In the genomic region with DNA sequence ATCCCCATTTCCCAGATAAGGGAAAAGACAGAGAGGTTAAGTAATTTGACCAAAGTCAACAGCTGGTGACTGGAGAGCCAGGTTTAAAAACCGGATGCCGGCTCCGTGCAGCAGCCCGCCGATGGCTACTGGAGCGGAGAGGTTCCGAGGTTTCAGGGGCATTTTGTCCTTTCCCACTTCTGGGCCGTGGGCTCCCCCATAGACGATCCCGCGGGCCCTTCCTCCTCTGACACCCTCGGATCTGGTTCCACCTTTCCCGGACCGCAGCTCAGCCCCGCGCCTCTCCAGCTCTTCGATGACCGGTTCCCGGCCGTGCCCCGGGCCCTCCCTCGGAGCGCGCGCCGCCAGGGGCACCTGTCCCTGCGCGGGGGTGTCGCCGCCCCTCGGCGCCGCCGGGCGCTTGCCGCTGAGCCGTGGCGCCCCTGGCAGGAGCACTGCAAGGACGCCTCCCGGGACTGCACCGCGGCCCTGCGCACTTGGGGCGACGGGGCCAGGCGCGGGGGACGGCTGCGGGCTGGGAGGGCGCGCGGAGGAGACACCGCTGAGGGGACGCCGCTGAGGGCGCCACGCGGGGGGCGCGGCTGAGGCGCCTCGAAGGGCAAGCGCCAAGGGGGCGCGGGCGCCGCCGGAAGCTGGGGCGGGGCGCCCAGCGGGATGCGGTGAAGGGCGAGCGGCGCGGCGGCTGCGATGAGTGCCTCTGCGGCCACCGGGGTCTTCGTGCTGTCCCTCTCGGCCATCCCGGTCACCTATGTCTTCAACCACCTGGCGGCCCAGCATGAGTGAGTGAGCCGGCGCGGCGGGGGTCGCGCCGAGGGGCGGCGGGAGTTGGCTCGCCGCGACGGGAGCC, we compare ENCODE assay signal across 8 cellular contexts. TPM values are rescaled to one million over a fixed set of nuclear protein-coding genes. Genes with fewer than 3 reads are reported as not detected.
DNase-seq lines count a peak whose midpoint lies in the region; ATAC-seq and TF ChIP-seq lines count a peak whose summit lies in the region.

A gene (plus strand): TSS at position 652 of the 847 bp plus-strand sequence. CDS start 36 bp downstream, at position 688.

- H3K9me3 Mint-ChIP-seq in activated naive CD8-positive, alpha-beta T cell treated with anti-CD3 and anti-CD28 coated beads, Interleukin-2, amount 10 ng/mL, durations not matched to agents 7 days and 5 days = peaks cover 3% of the 10 kb centered on the region

- H3K9ac ChIP-seq in HUES6 (ENCODE audit: low read length) = peak within 1 kb of the TSS; percentile 16

- TF ChIP-seq EP300 in sigmoid colon (IDR thresholded peaks at IDR 0.05) = no peak

- peak within 1 kb of the TSS; percentile 90 for H3K27ac Mint-ChIP-seq in activated naive CD8-positive, alpha-beta T cell treated with anti-CD3 and anti-CD28 coated beads, Interleukin-2, amount 10 ng/mL, durations not matched to agents 7 days and 5 days

- peaks cover 38% of the 10 kb centered on the region for H3K4me1 Mint-ChIP-seq in activated naive CD8-positive, alpha-beta T cell treated with anti-CD3 and anti-CD28 coated beads, Interleukin-2, amount 10 ng/mL, durations not matched to agents 7 days and 5 days

- no peaks in the 10 kb centered on the region for H3K9me2 ChIP-seq in hepatocyte (replicated peaks; ENCODE audit: insufficient read depth)

- peak within 1 kb of the TSS; percentile 56 for H3K4me3 ChIP-seq in HUES6 (ENCODE audit: low read depth, low read length)
- peak within 1 kb of the TSS; percentile 49 for H3K4me3 ChIP-seq in hepatocyte
- H3K4me3 ChIP-seq in sigmoid colon = peak within 1 kb of the TSS in 3 of 4 donors; percentile 37 to 59 (median 50)

- H2AFZ ChIP-seq in hepatocyte = peak within 1 kb of the TSS; percentile 71

- H3K79me2 ChIP-seq in hepatocyte = no peaks in the 10 kb centered on the region

- intact Hi-C loops in sigmoid colon (cut with DNase I) = no loop called here

- peaks cover 14% of the 10 kb centered on the region for H3K4me1 ChIP-seq in HUES6 (ENCODE audit: control insufficient read depth, insufficient read depth, low read length)
- no peaks in the 10 kb centered on the region for H3K4me1 ChIP-seq in hepatocyte (ENCODE audit: insufficient read depth)
- peaks cover 0 to 19% (median 14%) of the 10 kb centered on the region in 4 donors for H3K4me1 ChIP-seq in sigmoid colon

- H3K27me3 ChIP-seq in HUES6 (ENCODE audit: control insufficient read depth, insufficient read depth, low read length) = peaks cover 44% of the 10 kb centered on the region
- peaks cover 62% of the 10 kb centered on the region for H3K27me3 ChIP-seq in hepatocyte
- H3K27me3 ChIP-seq in sigmoid colon = peaks cover 11 to 47% (median 32%) of the 10 kb centered on the region in 3 donors

- peak within 1 kb of the TSS; percentile 94 for H3K4me3 Mint-ChIP-seq in activated naive CD8-positive, alpha-beta T cell treated with anti-CD3 and anti-CD28 coated beads, Interleukin-2, amount 10 ng/mL, durations not matched to agents 7 days and 5 days

- no peak within 1 kb of the TSS for H3K27ac ChIP-seq in HUES6 (ENCODE audit: low read depth, low read length)
- H3K27ac ChIP-seq in hepatocyte = no peak within 1 kb of the TSS
- peak within 1 kb of the TSS; percentile 36 to 74 (median 55) for H3K27ac ChIP-seq in sigmoid colon

- H3K9me3 ChIP-seq in HUES6 (ENCODE audit: control insufficient read depth, insufficient read depth, low read depth, low read length) (no peaks in the 10 kb centered on the region; the same call in 1 of the 2 replicates), hepatocyte (ENCODE audit: low read depth) (no peaks in the 10 kb centered on the region), sigmoid colon (no peaks in the 10 kb centered on the region)

- DNase-seq in NCI-H2171 treated with DMSO at 0.1 percent for 48 hours (lab: John Stamatoyannopoulos, UW) = peak; percentile 44
- no peak for DNase-seq in NCI-H2171 (lab: John Stamatoyannopoulos, UW)
- DNase-seq in activated naive CD8-positive, alpha-beta T cell treated with anti-CD3 and anti-CD28 coated beads, Interleukin-2, amount 10 ng/mL, durations not matched to agents 7 days and 5 days = peak; percentile 77
- DNase-seq in hepatocyte (ENCODE audit: low spot score) = peak; percentile 26
- no peak for DNase-seq in sigmoid colon
- no peak for DNase-seq in ureter (ENCODE audit: low spot score)
- no peak for DNase-seq in NCI-H2107 (lab: John Stamatoyannopoulos, UW)

- TF ChIP-seq CTCF in hepatocyte (IDR thresholded peaks at IDR 0.05; ENCODE audit: poor library complexity) = no peak
- no peak for TF ChIP-seq CTCF in sigmoid colon (IDR thresholded peaks at IDR 0.05)

- no peak for TF ChIP-seq POLR2A in sigmoid colon (IDR thresholded peaks at IDR 0.05)

- no peaks in the 10 kb centered on the region for H3K36me3 ChIP-seq in HUES6 (ENCODE audit: control insufficient read depth, insufficient read depth, low read length)
- H3K36me3 ChIP-seq in hepatocyte (replicated peaks; ENCODE audit: insufficient read depth, low read depth) = no peaks in the 10 kb centered on the region
- no peaks in the 10 kb centered on the region for H3K36me3 ChIP-seq in sigmoid colon

- 1% methylated on average over 81 of the region's 97 CpGs for WGBS in hepatocyte (ENCODE audit: low lambda C conversion rate, missing lambda C conversion rate)
- 1 to 2% methylated on average over 97 of the region's 97 CpGs for WGBS in sigmoid colon, 2 donors

- H3K4me2 ChIP-seq in hepatocyte = peak within 1 kb of the TSS; percentile 92

- ATAC-seq in activated naive CD8-positive, alpha-beta T cell treated with anti-CD3 and anti-CD28 coated beads, Interleukin-2, amount 10 ng/mL, durations not matched to agents 7 days and 5 days (ENCODE audit: low read depth) = peak; percentile 46

- H3K27me3 Mint-ChIP-seq in activated naive CD8-positive, alpha-beta T cell treated with anti-CD3 and anti-CD28 coated beads, Interleukin-2, amount 10 ng/mL, durations not matched to agents 7 days and 5 days = peaks cover 16% of the 10 kb centered on the region

- no peaks in the 10 kb centered on the region for H4K20me1 ChIP-seq in hepatocyte (ENCODE audit: insufficient read depth, poor library complexity, severe bottlenecking)

- POLR2A ChIA-PET in activated naive CD8-positive, alpha-beta T cell treated with anti-CD3 and anti-CD28 coated beads, Interleukin-2, amount 10 ng/mL, durations not matched to agents 7 days and 5 days (lab: Charles Lee) = interaction anchor here (0.5 to 5.2 kb wide), 8 partner anchors 40 to 567 kb away, joined by 3 to 36 read pairs (median 4); a partner anchor contains a TSS

- H3K36me3 Mint-ChIP-seq in activated naive CD8-positive, alpha-beta T cell treated with anti-CD3 and anti-CD28 coated beads, Interleukin-2, amount 10 ng/mL, durations not matched to agents 7 days and 5 days = peaks cover 20% of the 10 kb centered on the region

RNA-seq across cellular contexts. Expression of the gene that starts here (rescaled TPM):
- 10 to 100 TPM; 14.3 to 16.3 TPM for total RNA-seq in activated naive CD8-positive, alpha-beta T cell treated with anti-CD3 and anti-CD28 coated beads, Interleukin-2, amount 10 ng/mL, durations not matched to agents 7 days and 5 days
- total RNA-seq in hepatocyte (0.20 and 0.52 TPM in 2 replicates), sigmoid colon (1 to 10 TPM; 2.6 to 7.5 (median 4.6) TPM), ureter (8.7 TPM)
- polyA plus RNA-seq in hepatocyte (0.35 TPM in 1 of 2 replicates, not detected in the other), sigmoid colon (1 to 10 TPM; 1.2 to 3.7 (median 2.6) TPM)

Comparison
In these comparisons a context has a peak if more than half of its experiments do, and no peak if none do; other contexts are left out.
1. DNase-seq: peak in NCI-H2171 treated with DMSO at 0.1 percent for 48 hours (single experiment) and activated naive CD8-positive, alpha-beta T cell treated with anti-CD3 and anti-CD28 coated beads, Interleukin-2, amount 10 ng/mL, durations not matched to agents 7 days and 5 days (single experiment); none in NCI-H2171 (single experiment), sigmoid colon (single experiment), ureter (single experiment) and NCI-H2107 (single experiment).
2. Peak in DNase-seq, H3K4me3 ChIP-seq and H3K4me2 ChIP-seq in hepatocyte; RNA of the gene not detected or under 1 TPM.
3. H3K27ac ChIP-seq: peak in sigmoid colon (4 of 4); none in HUES6 (single experiment) and hepatocyte (single experiment).
4. Peak in every context shown above with its lines, with median percentiles within 50 percentile points of each other: H3K4me3 ChIP-seq.